In genomic region chr7:2688409-2689342, GRCh38 we compare ENCODE assay signal across 8 cellular contexts. TPM values are rescaled to one million over a fixed set of nuclear protein-coding genes. Genes with fewer than 3 reads are reported as not detected.
DNase-seq lines count a peak whose midpoint lies in the region; ATAC-seq, FAIRE-seq and TF ChIP-seq lines count a peak whose summit lies in the region.

No MANE protein-coding gene starts in this region.

- peak; percentile 100 for FAIRE-seq in GM19239 (lab: Jason Lieb, UNC)

- H3K36me3 Mint-ChIP-seq in CD14-positive monocyte = peaks cover under 1 to 3% of the 10 kb centered on the region in 2 donors
- no peaks in the 10 kb centered on the region for H3K36me3 Mint-ChIP-seq in natural killer cell treated with Interleukin-12 subunit alpha and Interleukin-12 subunit beta and Interleukin-15 and Interleukin-18, amount 100 ng/mL, for 72 hours

- peak overlapping the region; percentile 53 to 85 for H3K4me3 Mint-ChIP-seq in CD14-positive monocyte
- peak overlapping the region; percentile 51 for H3K4me3 Mint-ChIP-seq in natural killer cell treated with Interleukin-12 subunit alpha and Interleukin-12 subunit beta and Interleukin-15 and Interleukin-18, amount 100 ng/mL, for 72 hours

- H3K4me3 ChIP-seq in cardiac fibroblast (replicated peaks in 1 of 2; ENCODE audit: low read depth in 2 of 2, low read length in 2 of 2) = peak overlapping the region; percentile 17 to 28

- peak; percentile 79 for ATAC-seq in HG03175 (IDR thresholded peaks at IDR 0.05; ENCODE audit: unreplicated experiment)
- no peak for ATAC-seq in natural killer cell treated with Interleukin-12 subunit alpha and Interleukin-12 subunit beta and Interleukin-15 and Interleukin-18, amount 100 ng/mL, for 72 hours

- TF ChIP-seq CTCF in CD14-positive monocyte (IDR thresholded peaks at IDR 0.05) (no peak), cardiac fibroblast (IDR thresholded peaks at IDR 0.05; ENCODE audit: low read depth, low read length) (no peak)

- H3K4me1 Mint-ChIP-seq in CD14-positive monocyte = peaks cover 36% of the 10 kb centered on the region
- H3K4me1 Mint-ChIP-seq in natural killer cell treated with Interleukin-12 subunit alpha and Interleukin-12 subunit beta and Interleukin-15 and Interleukin-18, amount 100 ng/mL, for 72 hours (ENCODE audit: low read depth in 2 of 2) = peaks cover 14 to 18% of the 10 kb centered on the region in 2 donors

- intact Hi-C loops in CD14-positive monocyte (cut with micrococcal nuclease) = loop anchor here in 1 of 2 donors (2.0 kb wide), 1 partner anchor 14 kb away; no protein-coding TSS in a partner anchor

- peaks cover 45 to 66% (median 65%) of the 10 kb centered on the region in 3 donors for H3K27me3 Mint-ChIP-seq in CD14-positive monocyte (ENCODE audit: low read depth in 3 of 3)
- H3K27me3 Mint-ChIP-seq in natural killer cell treated with Interleukin-12 subunit alpha and Interleukin-12 subunit beta and Interleukin-15 and Interleukin-18, amount 100 ng/mL, for 72 hours = peaks cover 27 to 30% of the 10 kb centered on the region in 2 donors

- peaks cover 0 to 13% (median 3%) of the 10 kb centered on the region in 7 donors for H3K9me3 Mint-ChIP-seq in CD14-positive monocyte
- H3K9me3 Mint-ChIP-seq in natural killer cell treated with Interleukin-12 subunit alpha and Interleukin-12 subunit beta and Interleukin-15 and Interleukin-18, amount 100 ng/mL, for 72 hours = no peaks in the 10 kb centered on the region

- peak overlapping the region in 4 of 7 donors; percentile 57 to 82 (median 73) for H3K27ac Mint-ChIP-seq in CD14-positive monocyte
- H3K27ac Mint-ChIP-seq in natural killer cell treated with Interleukin-12 subunit alpha and Interleukin-12 subunit beta and Interleukin-15 and Interleukin-18, amount 100 ng/mL, for 72 hours = peak overlapping the region in 1 of 2 donors; percentile 59

- no peak for DNase-seq in CD14-positive monocyte (ENCODE audit: low spot score)
- peak; percentile 89 for DNase-seq in GM19239 (ENCODE audit: insufficient read length, low spot score)
- peak in 1 of 2 donors; percentile 25 for DNase-seq in cardiac fibroblast (ENCODE audit: low read depth in 2 of 2)
- DNase-seq in natural killer cell treated with Interleukin-12 subunit alpha and Interleukin-12 subunit beta and Interleukin-15 and Interleukin-18, amount 100 ng/mL, for 72 hours (ENCODE audit: low spot score) = no peak
- DNase-seq in NCI-H1092 treated with DMSO at 0.1 percent for 48 hours (lab: John Stamatoyannopoulos, UW) = no peak
- no peak for DNase-seq in NCI-H1694 treated with DMSO at 0.1 percent for 48 hours (lab: John Stamatoyannopoulos, UW)
- no peak for DNase-seq in SW480 (ENCODE audit: low spot score)

RNA-seq across cellular contexts. Expression of gene AMZ1, which starts 0.7 kb away (rescaled TPM):
- under 1 TPM; 0.09 to 0.14 TPM for polyA plus RNA-seq in CD14-positive monocyte
- not detected for total RNA-seq in natural killer cell treated with Interleukin-12 subunit alpha and Interleukin-12 subunit beta and Interleukin-15 and Interleukin-18, amount 100 ng/mL, for 72 hours

RNA-seq across cellular contexts. Expression of gene TTYH3, which starts 56.9 kb away (rescaled TPM):
- 10 to 100 TPM; 13.4 to 17.4 TPM for polyA plus RNA-seq in CD14-positive monocyte
- total RNA-seq in natural killer cell treated with Interleukin-12 subunit alpha and Interleukin-12 subunit beta and Interleukin-15 and Interleukin-18, amount 100 ng/mL, for 72 hours = 10 to 100 TPM; 23.7 to 24.8 TPM
